Comparison of ENCODE assay signal across 12 cellular contexts in the genomic region with DNA sequence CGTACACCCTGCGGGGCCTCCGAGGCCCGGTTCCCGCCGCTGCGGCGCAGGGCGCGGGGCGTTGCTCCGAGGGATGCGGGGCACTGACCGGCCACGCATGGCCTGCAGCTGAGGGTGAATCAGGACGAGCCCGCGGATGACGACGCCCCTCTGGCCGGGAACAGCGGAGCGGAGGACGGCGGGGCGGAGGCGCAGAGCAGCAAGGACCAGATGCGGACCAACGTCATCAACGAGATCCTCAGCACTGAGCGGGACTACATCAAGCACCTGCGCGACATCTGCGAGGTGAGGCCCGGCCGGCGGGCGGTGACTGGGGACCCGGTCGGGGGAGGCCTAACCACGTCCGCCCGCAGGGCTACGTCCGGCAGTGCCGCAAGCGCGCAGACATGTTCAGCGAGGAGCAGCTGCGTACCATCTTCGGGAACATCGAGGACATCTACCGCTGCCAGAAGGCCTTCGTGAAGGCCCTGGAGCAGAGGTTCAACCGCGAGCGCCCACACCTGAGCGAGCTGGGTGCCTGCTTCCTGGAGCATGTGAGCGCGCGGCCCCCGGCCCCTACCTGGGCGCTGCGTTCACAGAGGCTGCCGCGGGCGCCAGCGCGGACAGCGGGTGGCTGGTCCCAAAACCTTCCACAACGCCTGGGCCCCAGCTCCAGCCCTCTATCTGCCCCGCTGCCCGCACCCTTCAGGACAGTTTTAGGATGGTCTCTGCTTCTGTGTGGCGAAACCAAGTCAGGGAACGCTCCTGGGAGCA. TPM values are rescaled to one million over a fixed set of nuclear protein-coding genes. Genes with fewer than 3 reads are reported as not detected.
DNase-seq lines count a peak whose midpoint lies in the region; ATAC-seq lines count a peak whose summit lies in the region.
"Had no signal": no experiment of that assay in that cellular context is flagged by ENCODE, and none has a peak within 500 bp of the region (broad histone marks: within the 10 kb centered on the region; RNA-seq: fewer than 3 reads in every experiment).

No MANE protein-coding gene starts in this region.

- H3K4me1 Mint-ChIP-seq in activated T-cell treated with anti-CD3 and anti-CD28 coated beads, Interleukin-2, amount 50 U/mL, for 4 hours (ENCODE audit: low read depth) = peaks cover 31% of the 10 kb centered on the region

- peak overlapping the region; percentile 73 for H3K4me3 Mint-ChIP-seq in activated T-cell treated with anti-CD3 and anti-CD28 coated beads, Interleukin-2, amount 50 U/mL, for 4 hours

- peak; percentile 77 for DNase-seq in activated CD8-positive, alpha-beta memory T cell treated with anti-CD3 and anti-CD28 coated beads for 24 hours
- no peak for DNase-seq in activated CD8-positive, alpha-beta memory T cell treated with anti-CD3 and anti-CD28 coated beads, Interleukin-2, amount 50 U/mL, for 48 hours
- DNase-seq in activated T-cell treated with anti-CD3 and anti-CD28 coated beads, Interleukin-2, amount 50 U/mL, for 4 hours = no peak
- peak; percentile 35 for DNase-seq in germinal center (ENCODE audit: low spot score)
- DNase-seq in stimulated activated naive CD8-positive, alpha-beta T cell treated with anti-CD3 and anti-CD28 coated beads, Interleukin-15, Interleukin-2, amounts not matched to agents 100 U/mL and 50 U/mL, for 24 hours = peak; percentile 45
- DNase-seq in NCI-H1105 treated with DMSO at 0.1 percent for 48 hours (lab: John Stamatoyannopoulos, UW) = no peak
- DNase-seq: NCI-H345, SJCRH30 had no signal

- H3K36me3 Mint-ChIP-seq in activated T-cell treated with anti-CD3 and anti-CD28 coated beads, Interleukin-2, amount 50 U/mL, for 4 hours (ENCODE audit: insufficient read depth) = no peaks in the 10 kb centered on the region

- ATAC-seq in activated T-cell treated with anti-CD3 and anti-CD28 coated beads, Interleukin-2, amount 50 U/mL, for 4 hours = peak; percentile 24 to 50
- ATAC-seq in stimulated activated naive CD8-positive, alpha-beta T cell treated with anti-CD3 and anti-CD28 coated beads, Interleukin-15, Interleukin-2, amounts not matched to agents 100 U/mL and 50 U/mL, for 24 hours = peak; percentile 19
- no peak for ATAC-seq in HG03159 (IDR thresholded peaks at IDR 0.05; ENCODE audit: unreplicated experiment)
- ATAC-seq in HG02623 (IDR thresholded peaks at IDR 0.05; ENCODE audit: unreplicated experiment) = no peak
- ATAC-seq: A549 had no signal

- H3K9me3 Mint-ChIP-seq in activated T-cell treated with anti-CD3 and anti-CD28 coated beads, Interleukin-2, amount 50 U/mL, for 4 hours = no peaks in the 10 kb centered on the region
- H3K9me3 Mint-ChIP-seq: IgD-negative memory B cell had no signal

- H3K27me3 Mint-ChIP-seq in activated T-cell treated with anti-CD3 and anti-CD28 coated beads, Interleukin-2, amount 50 U/mL, for 4 hours (ENCODE audit: low read depth) = peaks cover 20% of the 10 kb centered on the region

RNA-seq across cellular contexts. Expression of gene FAM168B, which starts 53.2 kb away (rescaled TPM):
- 100 to 1,000 TPM; 101 to 111 (median 107) TPM for total RNA-seq in activated T-cell treated with anti-CD3 and anti-CD28 coated beads, Interleukin-2, amount 50 U/mL, for 4 hours

Comparison
In these comparisons a context has a peak if more than half of its experiments do, and no peak if none do; other contexts are left out.
1. DNase-seq: peak in activated CD8-positive, alpha-beta memory T cell treated with anti-CD3 and anti-CD28 coated beads for 24 hours (single experiment), germinal center (single experiment) and stimulated activated naive CD8-positive, alpha-beta T cell treated with anti-CD3 and anti-CD28 coated beads, Interleukin-15, Interleukin-2, amounts not matched to agents 100 U/mL and 50 U/mL, for 24 hours (single experiment); none in activated CD8-positive, alpha-beta memory T cell treated with anti-CD3 and anti-CD28 coated beads, Interleukin-2, amount 50 U/mL, for 48 hours (single experiment), activated T-cell treated with anti-CD3 and anti-CD28 coated beads, Interleukin-2, amount 50 U/mL, for 4 hours (single experiment) and NCI-H1105 treated with DMSO at 0.1 percent for 48 hours (single experiment).
2. ATAC-seq: peak in activated T-cell treated with anti-CD3 and anti-CD28 coated beads, Interleukin-2, amount 50 U/mL, for 4 hours (2 of 2) and stimulated activated naive CD8-positive, alpha-beta T cell treated with anti-CD3 and anti-CD28 coated beads, Interleukin-15, Interleukin-2, amounts not matched to agents 100 U/mL and 50 U/mL, for 24 hours (single experiment); none in HG03159 (single experiment) and HG02623 (single experiment).